ENCODE assay signal across 1 cellular context in genomic region chr1:54052470-54052933, GRCh38.
A peak's percentile ranks its signal among the peaks of the same experiment; 100 is the strongest.
TF ChIP-seq lines count a peak whose summit lies in the region.

No MANE protein-coding gene starts in this region.

TF ChIP-seq in HepG2, 621 proteins besides CTCF, POLR2A, EP300 and RAD21 (continues in another document):
- TF ChIP-seq ZBTB2 (CRISPR knock-in tag; IDR thresholded peaks at IDR 0.05; ENCODE audit: low read depth) (no peak), DNMT1 (CRISPR knock-in tag; IDR thresholded peaks at IDR 0.05) (0 out of 2 replicates have a peak, but pooled peaks have one; percentile 63), TEAD3 (CRISPR knock-in tag; optimal IDR thresholded peaks at IDR 0.05; ENCODE audit: borderline replicate concordance) (peak; percentile 26), ZMYM4 (CRISPR knock-in tag; IDR thresholded peaks at IDR 0.05) (0 out of 2 replicates have a peak, but pooled peaks have one; percentile 8), ZNF253 (CRISPR knock-in tag; IDR thresholded peaks at IDR 0.05; ENCODE audit: borderline replicate concordance) (peak; percentile 58; the same call in 1 of the 2 replicates), U2AF1 (optimal IDR thresholded peaks at IDR 0.05; ENCODE audit: low read depth, low read length) (peak; percentile 6), ZNF337 (CRISPR knock-in tag; IDR thresholded peaks at IDR 0.05; ENCODE audit: borderline replicate concordance, low read depth) (0 out of 2 replicates have a peak, but pooled peaks have one; percentile 15), GZF1 (CRISPR knock-in tag; IDR thresholded peaks at IDR 0.05) (no peak), PITX1 (CRISPR knock-in tag; IDR thresholded peaks at IDR 0.05) (peak; percentile 36; the same call in 1 of the 2 replicates), ONECUT2 (CRISPR knock-in tag; IDR thresholded peaks at IDR 0.05) (no peak), ZNF687 (CRISPR knock-in tag; IDR thresholded peaks at IDR 0.05) (no peak), SOX5 (CRISPR knock-in tag; IDR thresholded peaks at IDR 0.05; ENCODE audit: borderline replicate concordance) (no peak), NR2F2 (IDR thresholded peaks at IDR 0.05; ENCODE audit: borderline replicate concordance, low read depth) (0 out of 2 replicates have a peak, but pooled peaks have one; percentile 21), KAT8 (CRISPR knock-in tag; IDR thresholded peaks at IDR 0.05) (no peak), NFE2L1 (CRISPR knock-in tag; IDR thresholded peaks at IDR 0.05; ENCODE audit: borderline replicate concordance) (peak; percentile 37; the same call in 1 of the 2 replicates), ZNF703 (CRISPR knock-in tag; IDR thresholded peaks at IDR 0.05; ENCODE audit: borderline replicate concordance) (no peak), REST (IDR thresholded peaks at IDR 0.05; ENCODE audit: borderline replicate concordance in 1 of 2, low read depth in 1 of 2, low read length in 2 of 2) (no peak), ZNF232 (CRISPR knock-in tag; IDR thresholded peaks at IDR 0.05; ENCODE audit: borderline replicate concordance) (no peak), NFYC (CRISPR knock-in tag; IDR thresholded peaks at IDR 0.05) (peak; percentile 50), FOXC1 (CRISPR knock-in tag; IDR thresholded peaks at IDR 0.05; ENCODE audit: borderline replicate concordance) (0 out of 2 replicates have a peak, but pooled peaks have one; percentile 7), ZNF790 (CRISPR knock-in tag; IDR thresholded peaks at IDR 0.05; ENCODE audit: borderline replicate concordance) (peak; percentile 52; the same call in 1 of the 2 replicates), THYN1 (CRISPR knock-in tag; IDR thresholded peaks at IDR 0.05; ENCODE audit: borderline replicate concordance, low read depth) (no peak), RBM22 (optimal IDR thresholded peaks at IDR 0.05; ENCODE audit: low read length) (peak; percentile 60), YY1 (IDR thresholded peaks at IDR 0.05; ENCODE audit: insufficient read depth, insufficient replicate concordance, low read depth, low read length) (no peak), POLR2G (IDR thresholded peaks at IDR 0.05; ENCODE audit: low read depth, low read length) (peak; percentile 24; the same call in 1 of the 2 replicates), GATAD1 (CRISPR knock-in tag; IDR thresholded peaks at IDR 0.05) (peak; percentile 38; the same call in 1 of the 2 replicates), ZHX1 (CRISPR knock-in tag; IDR thresholded peaks at IDR 0.05; ENCODE audit: low read depth) (0 out of 2 replicates have a peak, but pooled peaks have one; percentile 18), BORCS8-MEF2B (CRISPR knock-in tag; IDR thresholded peaks at IDR 0.05) (0 out of 2 replicates have a peak, but pooled peaks have one; percentile 15), FOXK2 (IDR thresholded peaks at IDR 0.05) (0 out of 2 replicates have a peak, but pooled peaks have one; percentile 21), ZFP82 (CRISPR knock-in tag; IDR thresholded peaks at IDR 0.05; ENCODE audit: borderline replicate concordance) (no peak), KLF13 (CRISPR knock-in tag; IDR thresholded peaks at IDR 0.05) (no peak), SALL2 (CRISPR knock-in tag; IDR thresholded peaks at IDR 0.05) (no peak), SP4 (CRISPR knock-in tag; IDR thresholded peaks at IDR 0.05) (0 out of 2 replicates have a peak, but pooled peaks have one; percentile 29), KDM5A (IDR thresholded peaks at IDR 0.05; ENCODE audit: borderline replicate concordance, low read length) (peak; percentile 66; the same call in 1 of the 2 replicates), GLI4 (CRISPR knock-in tag; IDR thresholded peaks at IDR 0.05; ENCODE audit: borderline replicate concordance) (0 out of 2 replicates have a peak, but pooled peaks have one; percentile 63), KLF15 (CRISPR knock-in tag; IDR thresholded peaks at IDR 0.05; ENCODE audit: borderline replicate concordance) (no peak), EEA1 (CRISPR knock-in tag; IDR thresholded peaks at IDR 0.05; ENCODE audit: borderline replicate concordance) (peak; percentile 45; the same call in 1 of the 2 replicates), CEBPB (IDR thresholded peaks at IDR 0.05; ENCODE audit: borderline replicate concordance, low read depth, low read length) (no peak)
- TF ChIP-seq, protein P1, sequence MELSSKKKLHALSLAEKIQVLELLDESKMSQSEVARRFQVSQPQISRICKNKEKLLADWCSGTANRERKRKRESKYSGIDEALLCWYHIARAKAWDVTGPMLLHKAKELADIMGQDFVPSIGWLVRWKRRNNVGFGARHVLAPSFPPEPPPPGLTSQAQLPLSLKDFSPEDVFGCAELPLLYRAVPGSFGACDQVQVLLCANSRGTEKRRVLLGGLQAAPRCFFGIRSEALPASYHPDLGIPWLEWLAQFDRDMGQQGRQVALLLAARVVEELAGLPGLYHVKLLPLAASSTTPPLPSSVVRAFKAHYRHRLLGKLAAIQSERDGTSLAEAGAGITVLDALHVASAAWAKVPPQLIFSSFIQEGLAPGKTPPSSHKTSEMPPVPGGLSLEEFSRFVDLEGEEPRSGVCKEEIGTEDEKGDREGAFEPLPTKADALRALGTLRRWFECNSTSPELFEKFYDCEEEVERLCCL (CRISPR knock-in tag; IDR thresholded peaks at IDR 0.05; ENCODE audit: borderline replicate concordance) = 0 out of 2 replicates have a peak, but pooled peaks have one; percentile 12
- TF ChIP-seq, protein P2, sequence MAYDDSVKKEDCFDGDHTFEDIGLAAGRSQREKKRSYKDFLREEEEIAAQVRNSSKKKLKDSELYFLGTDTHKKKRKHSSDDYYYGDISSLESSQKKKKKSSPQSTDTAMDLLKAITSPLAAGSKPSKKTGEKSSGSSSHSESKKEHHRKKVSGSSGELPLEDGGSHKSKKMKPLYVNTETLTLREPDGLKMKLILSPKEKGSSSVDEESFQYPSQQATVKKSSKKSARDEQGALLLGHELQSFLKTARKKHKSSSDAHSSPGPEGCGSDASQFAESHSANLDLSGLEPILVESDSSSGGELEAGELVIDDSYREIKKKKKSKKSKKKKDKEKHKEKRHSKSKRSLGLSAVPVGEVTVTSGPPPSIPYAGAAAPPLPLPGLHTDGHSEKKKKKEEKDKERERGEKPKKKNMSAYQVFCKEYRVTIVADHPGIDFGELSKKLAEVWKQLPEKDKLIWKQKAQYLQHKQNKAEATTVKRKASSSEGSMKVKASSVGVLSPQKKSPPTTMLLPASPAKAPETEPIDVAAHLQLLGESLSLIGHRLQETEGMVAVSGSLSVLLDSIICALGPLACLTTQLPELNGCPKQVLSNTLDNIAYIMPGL (CRISPR knock-in tag; IDR thresholded peaks at IDR 0.05; ENCODE audit: borderline replicate concordance in 1 of 2, low read depth in 1 of 2) = 0 out of 4 replicates have a peak, but pooled peaks of 1 of the 2 experiments have one; percentile 6
- TF ChIP-seq, protein P3, sequence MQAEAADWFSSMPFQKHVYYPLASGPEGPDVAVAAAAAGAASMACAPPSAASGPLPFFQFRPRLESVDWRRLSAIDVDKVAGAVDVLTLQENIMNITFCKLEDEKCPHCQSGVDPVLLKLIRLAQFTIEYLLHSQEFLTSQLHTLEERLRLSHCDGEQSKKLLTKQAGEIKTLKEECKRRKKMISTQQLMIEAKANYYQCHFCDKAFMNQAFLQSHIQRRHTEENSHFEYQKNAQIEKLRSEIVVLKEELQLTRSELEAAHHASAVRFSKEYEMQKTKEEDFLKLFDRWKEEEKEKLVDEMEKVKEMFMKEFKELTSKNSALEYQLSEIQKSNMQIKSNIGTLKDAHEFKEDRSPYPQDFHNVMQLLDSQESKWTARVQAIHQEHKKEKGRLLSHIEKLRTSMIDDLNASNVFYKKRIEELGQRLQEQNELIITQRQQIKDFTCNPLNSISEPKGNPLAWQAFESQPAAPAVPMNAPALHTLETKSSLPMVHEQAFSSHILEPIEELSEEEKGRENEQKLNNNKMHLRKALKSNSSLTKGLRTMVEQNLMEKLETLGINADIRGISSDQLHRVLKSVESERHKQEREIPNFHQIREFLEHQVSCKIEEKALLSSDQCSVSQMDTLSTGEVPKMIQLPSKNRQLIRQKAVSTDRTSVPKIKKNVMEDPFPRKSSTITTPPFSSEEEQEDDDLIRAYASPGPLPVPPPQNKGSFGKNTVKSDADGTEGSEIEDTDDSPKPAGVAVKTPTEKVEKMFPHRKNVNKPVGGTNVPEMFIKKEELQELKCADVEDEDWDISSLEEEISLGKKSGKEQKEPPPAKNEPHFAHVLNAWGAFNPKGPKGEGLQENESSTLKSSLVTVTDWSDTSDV (CRISPR knock-in tag; IDR thresholded peaks at IDR 0.05) = 0 out of 2 replicates have a peak, but pooled peaks have one; percentile 70
- TF ChIP-seq, protein P4, sequence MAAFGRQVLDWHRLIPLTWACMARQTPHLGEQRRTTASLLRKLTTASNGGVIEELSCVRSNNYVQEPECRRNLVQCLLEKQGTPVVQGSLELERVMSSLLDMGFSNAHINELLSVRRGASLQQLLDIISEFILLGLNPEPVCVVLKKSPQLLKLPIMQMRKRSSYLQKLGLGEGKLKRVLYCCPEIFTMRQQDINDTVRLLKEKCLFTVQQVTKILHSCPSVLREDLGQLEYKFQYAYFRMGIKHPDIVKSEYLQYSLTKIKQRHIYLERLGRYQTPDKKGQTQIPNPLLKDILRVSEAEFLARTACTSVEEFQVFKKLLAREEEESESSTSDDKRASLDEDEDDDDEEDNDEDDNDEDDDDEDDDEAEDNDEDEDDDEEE (CRISPR knock-in tag; IDR thresholded peaks at IDR 0.05) = peak; percentile 21; the same call in 1 of the 2 replicates
